In genomic region chr19:289651-290538, GRCh38 we compare ENCODE assay signal across 8 cellular contexts. TPM values are rescaled to one million over a fixed set of nuclear protein-coding genes. Genes with fewer than 3 reads are reported as not detected.
A peak's percentile ranks its signal among the peaks of the same experiment; 100 is the strongest.
DNase-seq lines count a peak whose midpoint lies in the region; ATAC-seq and TF ChIP-seq lines count a peak whose summit lies in the region.

No MANE protein-coding gene starts in this region.

- H3K23ac ChIP-seq in IMR-90 (ENCODE audit: low read depth, low read length), result no peak overlapping the region

- no peak overlapping the region for H2AK9ac ChIP-seq in IMR-90 (replicated peaks; ENCODE audit: low read depth, low read length, poor library complexity)

- no peak overlapping the region for H4K5ac ChIP-seq in IMR-90 (ENCODE audit: low read depth, low read length)

- H3K4me1 ChIP-seq in IMR-90 (ENCODE audit: control insufficient read depth, insufficient read depth, low read length), result peaks cover 2% of the 10 kb centered on the region; the same call in 1 of the 2 replicates
- peaks cover 7% of the 10 kb centered on the region for H3K4me1 ChIP-seq in endodermal cell (ENCODE audit: control insufficient read depth, insufficient read depth, low read length)

- H3K36me3 ChIP-seq in IMR-90 (ENCODE audit: control insufficient read depth, insufficient read depth, low read length) (no peaks in the 10 kb centered on the region), endodermal cell (ENCODE audit: control insufficient read depth, insufficient read depth, low read length) (peaks cover 6% of the 10 kb centered on the region)

- H2BK20ac ChIP-seq in IMR-90 (ENCODE audit: low read depth, low read length), result no peak overlapping the region

- H3K9me1 ChIP-seq in IMR-90 (ENCODE audit: insufficient read depth, low read length), result no peaks in the 10 kb centered on the region

- H3K14ac ChIP-seq in IMR-90 (replicated peaks; ENCODE audit: low read depth, low read length), result no peak overlapping the region

- H3K27ac ChIP-seq in IMR-90 (ENCODE audit: insufficient read depth, low read length) (no peak overlapping the region), endodermal cell (ENCODE audit: low read depth, low read length) (no peak overlapping the region)

- no peak overlapping the region for H4K91ac ChIP-seq in IMR-90 (ENCODE audit: insufficient read depth, low read depth, low read length)

- no peak for TF ChIP-seq POLR2A in IMR-90 (IDR thresholded peaks at IDR 0.05; ENCODE audit: low read depth, low read length)

- CTCF ChIA-PET in AG04449 (lab: Yijun Ruan, JAX) (no interaction called here), IMR-90 (lab: Yijun Ruan, JAX) (no interaction called here), activated B cell treated with CpG ODN at 0.5 μM for 24 hours (lab: Charles Lee) (no interaction called here)

- no TSS peak for BruUV-seq in IMR-90 (replicated peaks; lab: Mats Ljungman, UMichigan)

- H3K27me3 Mint-ChIP-seq in activated B cell treated with CpG ODN at 0.5 μM for 24 hours (peaks cover 41% of the 10 kb centered on the region), endodermal cell (ENCODE audit: insufficient read depth) (peaks cover 33% of the 10 kb centered on the region)
- peaks cover 17 to 21% of the 10 kb centered on the region in 2 donors for H3K27me3 Mint-ChIP-seq in natural killer cell treated with Interleukin-12 subunit alpha and Interleukin-12 subunit beta and Interleukin-15 and Interleukin-18, amount 100 ng/mL, for 72 hours

- no peak overlapping the region for H2BK15ac ChIP-seq in IMR-90 (ENCODE audit: low read depth, low read length)

- H3K4me3 Mint-ChIP-seq in activated B cell treated with CpG ODN at 0.5 μM for 24 hours, result peak overlapping the region; percentile 28
- peak overlapping the region; percentile 60 for H3K4me3 Mint-ChIP-seq in endodermal cell
- H3K4me3 Mint-ChIP-seq in natural killer cell treated with Interleukin-12 subunit alpha and Interleukin-12 subunit beta and Interleukin-15 and Interleukin-18, amount 100 ng/mL, for 72 hours, result peak overlapping the region; percentile 41

- H3K27me3 ChIP-seq in IMR-90 (ENCODE audit: control insufficient read depth, insufficient read depth, low read length) (peaks cover 52% of the 10 kb centered on the region), endodermal cell (ENCODE audit: control insufficient read depth, insufficient read depth, low read length, poor library complexity, severe bottlenecking) (peaks cover 9% of the 10 kb centered on the region)

- no peaks in the 10 kb centered on the region for H3K79me1 ChIP-seq in IMR-90 (ENCODE audit: low read depth in 1 of 2, low read length in 2 of 2)

- H3K4me3 ChIP-seq in AG04449 (ENCODE audit: low read depth, low read length) (peak overlapping the region; percentile 60; the same call in 1 of the 2 replicates), IMR-90 (ENCODE audit: insufficient read depth, low read depth, low read length) (no peak overlapping the region), endodermal cell (ENCODE audit: low read length) (peak overlapping the region; percentile 47)

- intact Hi-C loops in IMR-90 (cut with micrococcal nuclease), result no loop called here
- intact Hi-C loops in activated B cell treated with CpG ODN at 0.5 μM for 24 hours (cut with micrococcal nuclease), result loop anchor here (10.0 kb wide), 1 partner anchor 215 kb away; the partner anchor contains the start of gene TPGS1

- no peak overlapping the region for H3K56ac ChIP-seq in IMR-90 (ENCODE audit: extremely low read depth, insufficient read depth, low read length)

- H3K9ac ChIP-seq in IMR-90 (ENCODE audit: low read depth, low read length) (no peak overlapping the region), endodermal cell (ENCODE audit: extremely low read depth, low read length, poor library complexity, severe bottlenecking) (peak overlapping the region; percentile 47)

- no peak for TF ChIP-seq RAD21 in IMR-90 (IDR thresholded peaks at IDR 0.05; ENCODE audit: low read length)

- H3K18ac ChIP-seq in IMR-90 (ENCODE audit: low read depth, low read length), result no peak overlapping the region

- H3K4ac ChIP-seq in IMR-90 (ENCODE audit: low read depth, low read length), result no peak overlapping the region

- WGBS in IMR-90 (ENCODE audit: extremely low coverage in 2 of 2, insufficient read length in 1 of 2), 2 experiments, result 37% methylated on average over 13 of the region's 29 CpGs; no CpG with 5 or more reads in 1 of the 2 experiments
- 35 to 47% methylated on average over 13 to 29 of the region's 29 CpGs for WGBS in endodermal cell (ENCODE audit: insufficient coverage in 1 of 2, insufficient read length in 1 of 2), 2 experiments

- TF ChIP-seq CTCF in AG04449 (IDR thresholded peaks at IDR 0.05; ENCODE audit: insufficient read depth, low read length, missing control alignments) (no peak), IMR-90 (conservative IDR thresholded peaks at IDR 0.05; ENCODE audit: low read depth, low read length) (no peak), activated B cell treated with CpG ODN at 0.5 μM for 24 hours (IDR thresholded peaks at IDR 0.05) (no peak), endodermal cell (conservative IDR thresholded peaks at IDR 0.05) (no peak)

- POLR2A ChIA-PET in AG04449 (lab: Yijun Ruan, JAX) (no interaction called here), IMR-90 (lab: Charles Lee; ENCODE audit: unreplicated experiment) (interaction anchor here (0.6 kb wide), 1 partner anchor 55 kb away, joined by 3 read pairs; no protein-coding TSS in a partner anchor), activated B cell treated with CpG ODN at 0.5 μM for 24 hours (lab: Charles Lee) (no interaction called here)

- no peak overlapping the region for H3K27ac Mint-ChIP-seq in activated B cell treated with CpG ODN at 0.5 μM for 24 hours
- peak overlapping the region; percentile 96 for H3K27ac Mint-ChIP-seq in endodermal cell
- no peak overlapping the region for H3K27ac Mint-ChIP-seq in natural killer cell treated with Interleukin-12 subunit alpha and Interleukin-12 subunit beta and Interleukin-15 and Interleukin-18, amount 100 ng/mL, for 72 hours

- no peak overlapping the region for H2BK5ac ChIP-seq in IMR-90 (ENCODE audit: low read depth, low read length, poor library complexity, severe bottlenecking)

- in situ Hi-C loops in IMR-90 (cut with MboI; ENCODE audit: low sequenced_read_pairs), result no loop called here

- no peak overlapping the region for H4K8ac ChIP-seq in IMR-90 (ENCODE audit: low read depth in 2 of 2, low read length in 2 of 2)

- no peak overlapping the region for H3K4me2 ChIP-seq in IMR-90 (ENCODE audit: low read depth, low read length)

- H3K4me1 Mint-ChIP-seq in activated B cell treated with CpG ODN at 0.5 μM for 24 hours (peaks cover 13% of the 10 kb centered on the region), endodermal cell (peaks cover 26% of the 10 kb centered on the region)
- H3K4me1 Mint-ChIP-seq in natural killer cell treated with Interleukin-12 subunit alpha and Interleukin-12 subunit beta and Interleukin-15 and Interleukin-18, amount 100 ng/mL, for 72 hours (ENCODE audit: low read depth in 2 of 2), result peaks cover 0 to 3% of the 10 kb centered on the region in 2 donors

- H2BK120ac ChIP-seq in IMR-90 (ENCODE audit: low read depth, low read length), result no peak overlapping the region

- H3K36me3 Mint-ChIP-seq in activated B cell treated with CpG ODN at 0.5 μM for 24 hours (ENCODE audit: low read depth) (no peaks in the 10 kb centered on the region), endodermal cell (ENCODE audit: low read depth) (peaks cover 15% of the 10 kb centered on the region)
- no peaks in the 10 kb centered on the region for H3K36me3 Mint-ChIP-seq in natural killer cell treated with Interleukin-12 subunit alpha and Interleukin-12 subunit beta and Interleukin-15 and Interleukin-18, amount 100 ng/mL, for 72 hours

- DNase-seq in AG04449 (ENCODE audit: low read depth, low spot score), result no peak
- DNase-seq in IMR-90, result peak; percentile 25
- DNase-seq in activated B cell treated with CpG ODN at 0.5 μM for 24 hours, result no peak
- DNase-seq in endodermal cell, result peak; percentile 94
- no peak for DNase-seq in natural killer cell treated with Interleukin-12 subunit alpha and Interleukin-12 subunit beta and Interleukin-15 and Interleukin-18, amount 100 ng/mL, for 72 hours (ENCODE audit: low spot score)
- no peak for DNase-seq in KG1 (lab: John Stamatoyannopoulos, UW)
- no peak for DNase-seq in hypothalamus (lab: John Stamatoyannopoulos, UW)

- dilution Hi-C loops in IMR-90 (cut with HindIII; ENCODE audit: low sequenced_read_pairs, unreplicated experiment), result no loop called here

- H2AFZ ChIP-seq in IMR-90 (replicated peaks; ENCODE audit: low read length, poor library complexity), result no peak overlapping the region

- no peak; the same call in 1 of the 2 replicates for ATAC-seq in IMR-90 (ENCODE audit: low read depth)
- ATAC-seq in activated B cell treated with CpG ODN at 0.5 μM for 24 hours (ENCODE audit: low read depth), result peak; percentile 67
- ATAC-seq in natural killer cell treated with Interleukin-12 subunit alpha and Interleukin-12 subunit beta and Interleukin-15 and Interleukin-18, amount 100 ng/mL, for 72 hours, result peak in 1 of 2 donors; percentile 51
- no peak for ATAC-seq in GM21576 (IDR thresholded peaks at IDR 0.05; ENCODE audit: unreplicated experiment)

- H2AK5ac ChIP-seq in IMR-90 (ENCODE audit: low read depth, low read length), result no peak overlapping the region

- H4K20me1 ChIP-seq in IMR-90 (ENCODE audit: insufficient read depth, low read length), result no peaks in the 10 kb centered on the region; the same call in 1 of the 2 replicates

- no peaks in the 10 kb centered on the region for H3K9me3 Mint-ChIP-seq in activated B cell treated with CpG ODN at 0.5 μM for 24 hours
- no peaks in the 10 kb centered on the region for H3K9me3 Mint-ChIP-seq in endodermal cell
- no peaks in the 10 kb centered on the region for H3K9me3 Mint-ChIP-seq in natural killer cell treated with Interleukin-12 subunit alpha and Interleukin-12 subunit beta and Interleukin-15 and Interleukin-18, amount 100 ng/mL, for 72 hours

- H3K9me3 ChIP-seq in IMR-90 (ENCODE audit: control insufficient read depth, insufficient read depth, low read length) (no peaks in the 10 kb centered on the region), endodermal cell (ENCODE audit: control insufficient read depth, low read length) (no peaks in the 10 kb centered on the region)

RNA-seq across cellular contexts. Expression of gene PLPP2, which starts 1.3 kb away (rescaled TPM):
- total RNA-seq in IMR-90 (2012; rRNA removed) (2.3 and 2.8 TPM in 2 replicates), activated B cell treated with CpG ODN at 0.5 μM for 24 hours (0.29 and 0.32 TPM in 2 replicates), endodermal cell (10 to 100 TPM; 49.9 to 56.9 TPM)
- polyA plus RNA-seq in IMR-90 (2012; rRNA removed), result 4.0 and 4.2 TPM in 2 replicates
- polyA plus RNA-seq in IMR-90 (2012; cell fraction: cytosol; rRNA removed), result 7.1 and 9.3 TPM in 2 replicates
- 6.3 and 9.7 TPM in 2 replicates for polyA plus RNA-seq in IMR-90 (2012; cell fraction: nucleus; rRNA removed; ENCODE audit: low replicate concordance)
- 5.0 TPM for polyA plus RNA-seq in endodermal cell (2013, experiment 1 of 2)
- 5.8 TPM for polyA plus RNA-seq in endodermal cell (2013, experiment 2 of 2)
- under 1 TPM in 1 of 2 donors, not detected in 1; 0.05 TPM for total RNA-seq in natural killer cell treated with Interleukin-12 subunit alpha and Interleukin-12 subunit beta and Interleukin-15 and Interleukin-18, amount 100 ng/mL, for 72 hours

RNA-seq across cellular contexts. Expression of gene MIER2, which starts 54.7 kb away (rescaled TPM):
- total RNA-seq in IMR-90 (2012; rRNA removed) (11.4 and 28.0 TPM in 2 replicates), activated B cell treated with CpG ODN at 0.5 μM for 24 hours (14.6 and 15.0 TPM in 2 replicates), endodermal cell (10 to 100 TPM; 50.5 to 51.3 TPM)
- polyA plus RNA-seq in IMR-90 (2012; rRNA removed), result 28.4 and 32.3 TPM in 2 replicates
- polyA plus RNA-seq in IMR-90 (2012; cell fraction: cytosol; rRNA removed), result 12.3 and 27.2 TPM in 2 replicates
- 42.8 and 96.1 TPM in 2 replicates for polyA plus RNA-seq in IMR-90 (2012; cell fraction: nucleus; rRNA removed; ENCODE audit: low replicate concordance)
- polyA plus RNA-seq in endodermal cell (2013, experiment 1 of 2), result 42.8 TPM
- polyA plus RNA-seq in endodermal cell (2013, experiment 2 of 2), result 45.0 TPM
- 10 to 100 TPM; 26.2 to 39.4 TPM for total RNA-seq in natural killer cell treated with Interleukin-12 subunit alpha and Interleukin-12 subunit beta and Interleukin-15 and Interleukin-18, amount 100 ng/mL, for 72 hours

Comparison
In these comparisons a context has a peak if more than half of its experiments do, and no peak if none do; other contexts are left out.
1. DNase-seq: peak in IMR-90 (single experiment) and endodermal cell (single experiment); none in AG04449 (single experiment), activated B cell treated with CpG ODN at 0.5 μM for 24 hours (single experiment), natural killer cell treated with Interleukin-12 subunit alpha and Interleukin-12 subunit beta and Interleukin-15 and Interleukin-18, amount 100 ng/mL, for 72 hours (single experiment), KG1 (single experiment) and hypothalamus (0 of 51).
2. RNA of gene PLPP2, which starts 1.3 kb away (total RNA-seq): 49.9 to 56.9 TPM in endodermal cell; 2.3 to 2.8 TPM in IMR-90, 0.29 to 0.32 TPM in activated B cell treated with CpG ODN at 0.5 μM for 24 hours and 0.05 TPM in natural killer cell treated with Interleukin-12 subunit alpha and Interleukin-12 subunit beta and Interleukin-15 and Interleukin-18, amount 100 ng/mL, for 72 hours; every median in the first group is over 10 times any median in the second.
3. Peak in every context shown above with its lines, with median percentiles within 50 percentile points of each other: H3K4me3 Mint-ChIP-seq.